In the genomic region with DNA sequence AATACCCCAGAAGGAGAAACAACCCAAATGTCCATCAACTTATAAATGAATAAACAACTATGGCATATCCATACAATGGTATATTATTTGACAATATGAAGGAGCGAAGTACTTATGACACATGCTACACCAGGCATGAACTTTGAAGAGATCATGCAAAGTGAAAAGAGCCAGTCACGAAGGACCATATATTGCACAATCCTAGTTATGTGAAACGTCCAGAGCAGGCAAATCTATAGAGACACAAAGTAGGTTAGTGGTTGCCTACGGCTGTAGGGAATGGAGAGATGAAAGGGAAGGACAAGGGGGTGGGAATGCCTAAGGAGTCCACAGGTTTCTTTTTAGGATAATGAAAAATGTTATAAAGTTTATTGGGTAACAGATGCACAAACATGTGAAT, we compare ENCODE assay signal across 16 cellular contexts.
"Had no signal": no experiment of that assay in that cellular context is flagged by ENCODE, and none has a peak within 500 bp of the region (broad histone marks: within the 10 kb centered on the region; RNA-seq: fewer than 3 reads in every experiment).

No MANE protein-coding gene starts in this region.

- H3K4me3 Mint-ChIP-seq: naive thymus-derived CD8-positive, alpha-beta T cell; neural crest cell had no signal

- H3K4me1 ChIP-seq: heart left ventricle, right atrium auricular region had no signal

- H3K36me3 ChIP-seq: heart left ventricle, right atrium auricular region had no signal

- H3K36me3 Mint-ChIP-seq: naive thymus-derived CD8-positive, alpha-beta T cell; type B pancreatic cell had no signal

- H3K9me3 ChIP-seq: heart left ventricle, right atrium auricular region had no signal

- H3K27ac ChIP-seq: coronary artery, heart left ventricle, right atrium auricular region had no signal

- H3K9me3 Mint-ChIP-seq: naive thymus-derived CD8-positive, alpha-beta T cell; type B pancreatic cell had no signal

- H3K27me3 ChIP-seq: right atrium auricular region had no signal

- H3K27ac Mint-ChIP-seq: naive thymus-derived CD8-positive, alpha-beta T cell had no signal

- ATAC-seq: heart left ventricle; naive thymus-derived CD8-positive, alpha-beta T cell had no signal

- H3K4me1 Mint-ChIP-seq: neural crest cell had no signal

- FAIRE-seq: frontal cortex, small intestine, urothelium cell line had no signal

- H3K4me3 ChIP-seq: coronary artery, right atrium auricular region had no signal

- DNase-seq: effector CD4-positive, alpha-beta T cell; heart left ventricle; hypothalamus; islet precursor cell; mammary epithelial cell; naive thymus-derived CD8-positive, alpha-beta T cell; posterior cingulate gyrus; stimulated activated CD4-positive, alpha-beta T cell treated with anti-CD3 and anti-CD28 coated beads, Interleukin-2, amount 100 ng/mL, for 48 hours; stimulated activated naive CD4-positive, alpha-beta T cell treated with Interleukin-2 at 50 U/mL for 16 hours had no signal
